Comparison of ENCODE assay signal across 8 cellular contexts in genomic region chr3:69385723-69386483, GRCh38. TPM values are rescaled to one million over a fixed set of nuclear protein-coding genes. Genes with fewer than 3 reads are reported as not detected.
DNase-seq lines count a peak whose midpoint lies in the region; ATAC-seq, FAIRE-seq and TF ChIP-seq lines count a peak whose summit lies in the region.

Gene FRMD4B (minus strand): TSS chr3:69386088. CDS start chr3:69385989, 99 bp downstream.

- H2AFZ ChIP-seq in endothelial cell of umbilical vein (ENCODE audit: low read depth, low read length) = peak within 1 kb of the TSS; percentile 79

- peaks cover 17% of the 10 kb centered on the region for H3K4me1 ChIP-seq in endothelial cell of umbilical vein (ENCODE audit: control insufficient read depth, extremely low read depth, insufficient read depth, low read length)

- no peak for ATAC-seq in CD4-positive, alpha-beta T cell (ENCODE audit: poor library complexity)
- ATAC-seq in HG02610 (IDR thresholded peaks at IDR 0.05; ENCODE audit: unreplicated experiment) = peak; percentile 38
- no peak for ATAC-seq in GM21619 (IDR thresholded peaks at IDR 0.05; ENCODE audit: unreplicated experiment)
- no peak for ATAC-seq in HG02840 (IDR thresholded peaks at IDR 0.05; ENCODE audit: low FRiP score, unreplicated experiment)

- H3K27me3 Mint-ChIP-seq in CD4-positive, alpha-beta T cell = peaks cover 60% of the 10 kb centered on the region
- peaks cover 70% of the 10 kb centered on the region for H3K27me3 Mint-ChIP-seq in activated CD4-positive, alpha-beta memory T cell treated with anti-CD3 and anti-CD28 coated beads, Interleukin-2, amount 10 ng/mL, durations not matched to agents 7 days and 5 days

- H3K36me3 ChIP-seq in endothelial cell of umbilical vein (ENCODE audit: control insufficient read depth in 2 of 2, extremely low read depth in 1 of 2, insufficient read depth in 2 of 2, low read length in 2 of 2) = no peaks in the 10 kb centered on the region

- no peaks in the 10 kb centered on the region for H3K79me2 ChIP-seq in endothelial cell of umbilical vein (ENCODE audit: control insufficient read depth, insufficient read depth, low read length)

- FAIRE-seq in endothelial cell of umbilical vein (lab: Jason Lieb, UNC) = peak; percentile 54

- peak within 1 kb of the TSS; percentile 18 to 50 (median 33) for H3K4me3 ChIP-seq in endothelial cell of umbilical vein (replicated peaks in 1 of 3; ENCODE audit: insufficient read depth in 1 of 3, low read depth in 1 of 3, low read length in 3 of 3)

- H3K27ac Mint-ChIP-seq in CD4-positive, alpha-beta T cell = no peak within 1 kb of the TSS
- no peak within 1 kb of the TSS for H3K27ac Mint-ChIP-seq in activated CD4-positive, alpha-beta memory T cell treated with anti-CD3 and anti-CD28 coated beads, Interleukin-2, amount 10 ng/mL, durations not matched to agents 7 days and 5 days

- peak within 1 kb of the TSS; percentile 51 for H3K4me3 Mint-ChIP-seq in CD4-positive, alpha-beta T cell
- no peak within 1 kb of the TSS for H3K4me3 Mint-ChIP-seq in activated CD4-positive, alpha-beta memory T cell treated with anti-CD3 and anti-CD28 coated beads, Interleukin-2, amount 10 ng/mL, durations not matched to agents 7 days and 5 days

- POLR2A ChIA-PET in CD4-positive, alpha-beta T cell (lab: Charles Lee) = no interaction called here
- POLR2A ChIA-PET in activated CD4-positive, alpha-beta memory T cell treated with anti-CD3 and anti-CD28 coated beads, Interleukin-2, amount 10 ng/mL, durations not matched to agents 7 days and 5 days (lab: Charles Lee) = no interaction called here
- POLR2A ChIA-PET in endothelial cell of umbilical vein (lab: Charles Lee) = no interaction called here

- no peak for TF ChIP-seq POLR2A in endothelial cell of umbilical vein (IDR thresholded peaks at IDR 0.05; ENCODE audit: low read depth, low read length)

- H3K36me3 Mint-ChIP-seq in CD4-positive, alpha-beta T cell (ENCODE audit: low read depth) = no peaks in the 10 kb centered on the region
- no peaks in the 10 kb centered on the region for H3K36me3 Mint-ChIP-seq in activated CD4-positive, alpha-beta memory T cell treated with anti-CD3 and anti-CD28 coated beads, Interleukin-2, amount 10 ng/mL, durations not matched to agents 7 days and 5 days (ENCODE audit: low read depth)

- H3K27ac ChIP-seq in CD4-positive, alpha-beta T cell (ENCODE audit: low read depth, low read length) = no peak within 1 kb of the TSS
- no peak within 1 kb of the TSS for H3K27ac ChIP-seq in endothelial cell of umbilical vein (ENCODE audit: insufficient read depth, low read depth, low read length)

- peaks cover 9% of the 10 kb centered on the region for H3K4me1 Mint-ChIP-seq in CD4-positive, alpha-beta T cell (ENCODE audit: low read depth)
- peaks cover 9% of the 10 kb centered on the region for H3K4me1 Mint-ChIP-seq in activated CD4-positive, alpha-beta memory T cell treated with anti-CD3 and anti-CD28 coated beads, Interleukin-2, amount 10 ng/mL, durations not matched to agents 7 days and 5 days

- H3K9me3 Mint-ChIP-seq in CD4-positive, alpha-beta T cell = no peaks in the 10 kb centered on the region
- H3K9me3 Mint-ChIP-seq in activated CD4-positive, alpha-beta memory T cell treated with anti-CD3 and anti-CD28 coated beads, Interleukin-2, amount 10 ng/mL, durations not matched to agents 7 days and 5 days = no peaks in the 10 kb centered on the region

- no peaks in the 10 kb centered on the region for H3K9me1 ChIP-seq in endothelial cell of umbilical vein (replicated peaks; ENCODE audit: control insufficient read depth, extremely low read depth, insufficient read depth, low read length)

- peak within 1 kb of the TSS; percentile 51 for H3K4me2 ChIP-seq in endothelial cell of umbilical vein (ENCODE audit: insufficient read depth, low read length)

- TF ChIP-seq CTCF in CD4-positive, alpha-beta T cell (IDR thresholded peaks at IDR 0.05) = no peak
- TF ChIP-seq CTCF in endothelial cell of umbilical vein (IDR thresholded peaks at IDR 0.05; ENCODE audit: extremely low read depth in 1 of 2, insufficient read depth in 1 of 2, low read depth in 1 of 2, low read length in 2 of 2) = peak; percentile 38 to 50

- no peak for DNase-seq in CD4-positive, alpha-beta T cell
- DNase-seq in activated CD4-positive, alpha-beta memory T cell treated with anti-CD3 and anti-CD28 coated beads, Interleukin-2, amount 10 ng/mL, durations not matched to agents 7 days and 5 days = peak; percentile 24
- peak; percentile 74 for DNase-seq in endothelial cell of umbilical vein (ENCODE audit: low read depth, low spot score)
- peak; percentile 93 for DNase-seq in medulla oblongata (ENCODE audit: extremely low spot score)
- peak; percentile 60 for DNase-seq in stimulated activated CD8-positive, alpha-beta memory T cell treated with anti-CD3 and anti-CD28 coated beads, Interleukin-4, amount 100 ng/mL, for 48 hours

- no peaks in the 10 kb centered on the region for H3K9me3 ChIP-seq in CD4-positive, alpha-beta T cell (ENCODE audit: control insufficient read depth, low read length)
- no peaks in the 10 kb centered on the region for H3K9me3 ChIP-seq in endothelial cell of umbilical vein (replicated peaks; ENCODE audit: control insufficient read depth, insufficient read depth, low read length)

- intact Hi-C loops in CD4-positive, alpha-beta T cell (cut with DNase I, micrococcal nuclease) = no loop called here
- intact Hi-C loops in endothelial cell of umbilical vein (cut with micrococcal nuclease) = loop anchor here (2.0 kb wide), 1 partner anchor 33 kb away; no protein-coding TSS in a partner anchor

- BruUV-seq in endothelial cell of umbilical vein (replicated peaks; lab: Mats Ljungman, UMichigan) = no TSS peak

- H3K9ac ChIP-seq in endothelial cell of umbilical vein (replicated peaks; ENCODE audit: extremely low read depth, insufficient read depth, low read length) = no peak within 1 kb of the TSS

- H4K20me1 ChIP-seq in endothelial cell of umbilical vein (replicated peaks; ENCODE audit: control insufficient read depth, extremely low read depth, insufficient read depth, low read length) = no peaks in the 10 kb centered on the region

- peaks cover 51% of the 10 kb centered on the region for H3K27me3 ChIP-seq in CD4-positive, alpha-beta T cell (ENCODE audit: control insufficient read depth, insufficient read depth, low read length)
- no peaks in the 10 kb centered on the region for H3K27me3 ChIP-seq in endothelial cell of umbilical vein (ENCODE audit: control insufficient read depth in 2 of 2, insufficient read depth in 2 of 2, low read length in 2 of 2)

- CTCF ChIA-PET in CD4-positive, alpha-beta T cell (lab: Charles Lee) = no interaction called here
- CTCF ChIA-PET in activated CD4-positive, alpha-beta memory T cell treated with anti-CD3 and anti-CD28 coated beads, Interleukin-2, amount 10 ng/mL, durations not matched to agents 7 days and 5 days (lab: Charles Lee) = interaction anchor here (0.6 to 3.6 kb wide), 5 partner anchors 12 to 266 kb away, joined by 3 to 8 read pairs (median 3); no protein-coding TSS in a partner anchor
- CTCF ChIA-PET in endothelial cell of umbilical vein (lab: Charles Lee) = interaction anchor here (0.6 to 4.0 kb wide), 22 partner anchors 9 to 305 kb away, joined by 3 to 26 read pairs (median 6); no protein-coding TSS in a partner anchor

- dilution Hi-C loops in endothelial cell of umbilical vein (cut with MboI; ENCODE audit: extremely low pct_ligation_motif_present, low sequenced_read_pairs) = no loop called here

TF ChIP-seq in endothelial cell of umbilical vein, 7 proteins besides CTCF, POLR2A, EP300 and RAD21:
- no peak for TF ChIP-seq MYC (IDR thresholded peaks at IDR 0.05; ENCODE audit: low read depth, low read length)
- no peak for TF ChIP-seq FOS (IDR thresholded peaks at IDR 0.05; ENCODE audit: borderline replicate concordance, insufficient read depth, low read length)
- TF ChIP-seq MAX (IDR thresholded peaks at IDR 0.05; ENCODE audit: insufficient read depth, insufficient read length) = no peak
- TF ChIP-seq JUN (IDR thresholded peaks at IDR 0.05; ENCODE audit: borderline replicate concordance, insufficient read depth, insufficient read length, low read depth) = no peak
- no peak for TF ChIP-seq POLR2AphosphoS5 (IDR thresholded peaks at IDR 0.05; ENCODE audit: insufficient read depth, low read depth, low read length)
- TF ChIP-seq EZH2 (IDR thresholded peaks at IDR 0.05; ENCODE audit: borderline replicate concordance, low read depth, low read length, severe bottlenecking) = no peak
- TF ChIP-seq GATA2 (IDR thresholded peaks at IDR 0.05; ENCODE audit: insufficient read depth, insufficient read length, low read depth, low read length) = no peak

RNA-seq across cellular contexts. Expression of gene FRMD4B, which starts in this region (rescaled TPM):
- 1 to 10 TPM; 5.5 to 7.7 TPM for total RNA-seq in CD4-positive, alpha-beta T cell
- 10 to 100 TPM; 69.5 to 72.4 TPM for total RNA-seq in activated CD4-positive, alpha-beta memory T cell treated with anti-CD3 and anti-CD28 coated beads, Interleukin-2, amount 10 ng/mL, durations not matched to agents 7 days and 5 days
- 77.7 and 89.7 TPM in 2 replicates for total RNA-seq in endothelial cell of umbilical vein
- 58.4 and 66.4 TPM in 2 replicates for polyA plus RNA-seq in endothelial cell of umbilical vein
- polyA plus RNA-seq in endothelial cell of umbilical vein (2011; cell fraction: cytosol; rRNA removed) = 54.0 and 54.3 TPM in 2 replicates
- 187 and 208 TPM in 2 replicates for polyA plus RNA-seq in endothelial cell of umbilical vein (2011; cell fraction: nucleus; rRNA removed)
- polyA plus RNA-seq in endothelial cell of umbilical vein (2012) = 48.6 and 55.5 TPM in 2 replicates
- polyA minus RNA-seq in endothelial cell of umbilical vein = 215 and 218 TPM in 2 replicates
- polyA minus RNA-seq in endothelial cell of umbilical vein (2011; cell fraction: cytosol; rRNA and poly(A)+ RNA removed) = 3.3 TPM
- 236 and 297 TPM in 2 replicates for polyA minus RNA-seq in endothelial cell of umbilical vein (2011; cell fraction: nucleus; rRNA and poly(A)+ RNA removed)

Comparison
In these comparisons a context has a peak if more than half of its experiments do, and no peak if none do; other contexts are left out.
1. DNase-seq: peak in activated CD4-positive, alpha-beta memory T cell treated with anti-CD3 and anti-CD28 coated beads, Interleukin-2, amount 10 ng/mL, durations not matched to agents 7 days and 5 days (single experiment), endothelial cell of umbilical vein (single experiment), medulla oblongata (single experiment) and stimulated activated CD8-positive, alpha-beta memory T cell treated with anti-CD3 and anti-CD28 coated beads, Interleukin-4, amount 100 ng/mL, for 48 hours (single experiment); none in CD4-positive, alpha-beta T cell (0 of 10).